21 cellular contexts compared by ENCODE assay signal in the genomic region with DNA sequence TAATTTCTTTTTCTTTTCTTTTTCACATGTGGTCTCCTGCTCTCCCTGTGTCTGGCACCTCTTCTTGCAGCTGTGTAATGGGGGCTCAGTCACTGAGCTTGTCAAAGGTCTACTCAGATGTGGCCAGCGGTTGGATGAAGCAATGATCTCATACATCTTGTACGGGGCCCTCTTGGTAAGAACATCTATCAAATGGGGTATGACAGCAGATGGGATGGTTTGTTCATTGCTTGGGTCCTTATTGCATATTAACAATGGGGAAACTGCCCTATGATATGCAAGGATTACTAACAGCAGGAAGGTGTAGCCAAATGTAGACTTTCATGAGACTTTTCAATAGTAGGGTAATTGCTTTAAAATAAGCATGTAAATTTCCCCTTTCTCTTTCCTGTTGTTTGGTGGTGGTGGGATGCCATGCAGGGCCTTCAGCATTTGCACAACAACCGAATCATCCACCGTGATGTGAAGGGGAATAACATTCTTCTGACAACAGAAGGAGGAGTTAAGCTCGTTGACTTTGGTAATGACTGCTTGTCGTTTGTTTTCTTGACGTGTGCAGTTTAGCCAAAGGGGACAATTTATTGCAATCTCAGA. TPM values are rescaled to one million over a fixed set of nuclear protein-coding genes. Genes with fewer than 3 reads are reported as not detected.
A peak's percentile ranks its signal among the peaks of the same experiment; 100 is the strongest.
DNase-seq lines count a peak whose midpoint lies in the region; ATAC-seq and TF ChIP-seq lines count a peak whose summit lies in the region.
"Had no signal": no experiment of that assay in that cellular context is flagged by ENCODE, and none has a peak within 500 bp of the region (broad histone marks: within the 10 kb centered on the region; RNA-seq: fewer than 3 reads in every experiment).

No MANE protein-coding gene starts in this region.

- H3K4me1 ChIP-seq in HUES48 (ENCODE audit: control insufficient read depth, insufficient read depth, low read length) = peaks cover 44% of the 10 kb centered on the region
- H3K4me1 ChIP-seq: BE2C, psoas muscle, thyroid gland had no signal

- H3K4me3 ChIP-seq in HUES48 (ENCODE audit: low read depth, low read length) (peak overlapping the region; percentile 17), neural cell (ENCODE audit: low read length) (no peak overlapping the region)
- H3K4me3 ChIP-seq: psoas muscle, thyroid gland had no signal

- H3K9me2 ChIP-seq in neural cell (ENCODE audit: insufficient read depth, low read length) = no peaks in the 10 kb centered on the region

- no peak for TF ChIP-seq CTCF in neural cell (IDR thresholded peaks at IDR 0.05; ENCODE audit: poor library complexity, severe bottlenecking)

- H3K36me3 ChIP-seq in HUES48 (ENCODE audit: control insufficient read depth, insufficient read depth, low read length) (no peaks in the 10 kb centered on the region), neural cell (ENCODE audit: insufficient read depth, low read length) (no peaks in the 10 kb centered on the region)
- H3K36me3 ChIP-seq: BE2C, thyroid gland had no signal

- ATAC-seq in GM21360 (IDR thresholded peaks at IDR 0.05; ENCODE audit: unreplicated experiment) = peak; percentile 61
- ATAC-seq: HCT116, HepG2, psoas muscle had no signal

- TF ChIP-seq RAD21 in neural cell (conservative IDR thresholded peaks at IDR 0.05) = no peak

- H3K4me1 Mint-ChIP-seq in immature natural killer cell = peaks cover 0 to 3% of the 10 kb centered on the region in 2 donors

- H2AFZ ChIP-seq in neural cell (ENCODE audit: low read depth, low read length) = no peak overlapping the region

- no peaks in the 10 kb centered on the region for H3K79me2 ChIP-seq in neural cell (replicated peaks; ENCODE audit: insufficient read depth, low read length)

- peak; percentile 52 for TF ChIP-seq EP300 in neural cell (conservative IDR thresholded peaks at IDR 0.05; ENCODE audit: poor library complexity, severe bottlenecking)

- H3F3A ChIP-seq in neural cell (ENCODE audit: insufficient read depth, low read length, poor library complexity, severe bottlenecking) = no peaks in the 10 kb centered on the region

- H3K27ac ChIP-seq in HUES48 (ENCODE audit: low read depth, low read length) = peak overlapping the region; percentile 95
- peak overlapping the region; percentile 40 for H3K27ac ChIP-seq in neural cell (ENCODE audit: low read length)
- H3K27ac ChIP-seq: epithelial cell of prostate, psoas muscle, RWPE1, thyroid gland had no signal

- H3K4me2 ChIP-seq in neural cell (ENCODE audit: low read length) = no peak overlapping the region

- no peak overlapping the region for H3K4me3 Mint-ChIP-seq in immature natural killer cell
- H3K4me3 Mint-ChIP-seq: mesothelial cell of epicardium, nephron progenitor cell had no signal

- H3K27ac Mint-ChIP-seq in immature natural killer cell = no peak overlapping the region
- H3K27ac Mint-ChIP-seq: mesothelial cell of epicardium, nephron progenitor cell had no signal

- H3K27me3 Mint-ChIP-seq in immature natural killer cell (ENCODE audit: low read depth in 3 of 3) = peaks cover 0 to 4% (median 2%) of the 10 kb centered on the region in 3 donors

- H3K9me3 ChIP-seq in HUES48 (ENCODE audit: control insufficient read depth, insufficient read depth, low read length) = peaks cover 19% of the 10 kb centered on the region
- no peaks in the 10 kb centered on the region for H3K9me3 ChIP-seq in neural cell (ENCODE audit: low read length)
- H3K9me3 ChIP-seq: BE2C, thyroid gland had no signal

- H3K36me3 Mint-ChIP-seq in immature natural killer cell = peaks cover 0 to 3% (median 0%) of the 10 kb centered on the region in 3 donors
- H3K36me3 Mint-ChIP-seq: mesothelial cell of epicardium had no signal

- no peaks in the 10 kb centered on the region for H4K20me1 ChIP-seq in neural cell (ENCODE audit: insufficient read depth)

- DNase-seq in cerebellar cortex (ENCODE audit: low spot score) = peak; percentile 39
- DNase-seq in effector CD8-positive, alpha-beta T cell (lab: John Stamatoyannopoulos, UW) = no peak
- DNase-seq in NCI-H1436 treated with DMSO at 0.1 percent for 48 hours (lab: John Stamatoyannopoulos, UW) = no peak
- DNase-seq in immature natural killer cell = no peak
- DNase-seq: activated CD4-positive, alpha-beta T cell treated with anti-CD3 and anti-CD28 coated beads, Interleukin-2, amount 50 U/mL, for 1 hour; activated naive CD4-positive, alpha-beta T cell treated with anti-CD3 and anti-CD28 coated beads, Interleukin-2, amount 50 U/mL, for 16 hours; BE2C; cortex of kidney; MV-4-11; NCI-H2107; nephron progenitor cell; psoas muscle; thyroid gland had no signal

- H3K27me3 ChIP-seq in HUES48 (ENCODE audit: control insufficient read depth, insufficient read depth, low read length) (no peaks in the 10 kb centered on the region), neural cell (ENCODE audit: insufficient read depth, low read depth, low read length) (no peaks in the 10 kb centered on the region)
- H3K27me3 ChIP-seq: BE2C, thyroid gland had no signal

- H3K9ac ChIP-seq in HUES48 (ENCODE audit: low read depth, low read length) = peak overlapping the region; percentile 4; the same call in 1 of the 2 replicates
- no peak overlapping the region for H3K9ac ChIP-seq in neural cell (ENCODE audit: low read length)

- H3K9me3 Mint-ChIP-seq in immature natural killer cell = peaks cover 2 to 11% (median 7%) of the 10 kb centered on the region in 6 donors

TF ChIP-seq in neural cell, 6 proteins besides CTCF, POLR2A, EP300 and RAD21:
- no peak for TF ChIP-seq POLR2AphosphoS5 (IDR thresholded peaks at IDR 0.05)
- TF ChIP-seq MXI1 (conservative IDR thresholded peaks at IDR 0.05; ENCODE audit: poor library complexity, severe bottlenecking) = no peak
- TF ChIP-seq TAF1 (IDR thresholded peaks at IDR 0.05; ENCODE audit: low read depth) = no peak
- TF ChIP-seq SMC3 (conservative IDR thresholded peaks at IDR 0.05; ENCODE audit: poor library complexity) = no peak

RNA-seq across cellular contexts. Expression of a gene that starts 36.5 kb away (rescaled TPM):
- polyA plus RNA-seq in neural cell (0.06 and 0.11 TPM in 2 replicates), immature natural killer cell (not detected)
- polyA minus RNA-seq in neural cell = 0.35 and 0.49 TPM in 2 replicates
- polyA plus RNA-seq: psoas muscle had no signal
